10 cellular contexts compared by ENCODE assay signal in genomic region chr10:97532935-97533671, GRCh38. TPM values are rescaled to one million over a fixed set of nuclear protein-coding genes. Genes with fewer than 3 reads are reported as not detected.
DNase-seq lines count a peak whose midpoint lies in the region; ATAC-seq, FAIRE-seq and TF ChIP-seq lines count a peak whose summit lies in the region.
"Had no signal": no experiment of that assay in that cellular context is flagged by ENCODE, and none has a peak within 500 bp of the region (broad histone marks: within the 10 kb centered on the region; RNA-seq: fewer than 3 reads in every experiment).

No MANE protein-coding gene starts in this region.

- TF ChIP-seq EP300 in ovary (IDR thresholded peaks at IDR 0.05): no peak

- peak; percentile 46; the same call in 2 of the 3 replicates for ATAC-seq in RWPE2 (ENCODE audit: low read depth)

- no peak overlapping the region for H3K27ac Mint-ChIP-seq in type B pancreatic cell

- H3K4me1 ChIP-seq in RWPE2 (ENCODE audit: insufficient read depth, poor library complexity, severe bottlenecking): no peaks in the 10 kb centered on the region
- no peaks in the 10 kb centered on the region for H3K4me1 ChIP-seq in ovary (ENCODE audit: insufficient read depth)

- DNase-seq in H54 (ENCODE audit: insufficient read length, low spot score) (peak; percentile 97), RWPE2 (ENCODE audit: low spot score) (no peak), fibroblast of the conjunctiva (ENCODE audit: low read depth) (peak; percentile 78), retinal pigment epithelial cell (ENCODE audit: low read depth) (peak; percentile 49), ovary (no peak), type B pancreatic cell (ENCODE audit: extremely low spot score, unreplicated experiment) (no peak)
- DNase-seq in effector CD4-positive, alpha-beta T cell: no peak
- DNase-seq: amniotic stem cell, GF-D8 had no signal

- H3K27me3 Mint-ChIP-seq in type B pancreatic cell: no peaks in the 10 kb centered on the region

- H3K9me3 ChIP-seq in RWPE2 (ENCODE audit: severe bottlenecking): no peaks in the 10 kb centered on the region
- no peaks in the 10 kb centered on the region for H3K9me3 ChIP-seq in ovary

- no peak overlapping the region for H3K4me3 ChIP-seq in RWPE2 (ENCODE audit: severe bottlenecking)
- no peak overlapping the region for H3K4me3 ChIP-seq in retinal pigment epithelial cell (ENCODE audit: low read length)
- H3K4me3 ChIP-seq in ovary: no peak overlapping the region

- 64 to 70% (median 67%) methylated on average over 12 of the region's 12 CpGs for WGBS in ovary, 3 donors

- H3K4me1 Mint-ChIP-seq in type B pancreatic cell (ENCODE audit: unreplicated experiment): peaks cover 4% of the 10 kb centered on the region

- H3K9me3 Mint-ChIP-seq in type B pancreatic cell: peaks cover 4% of the 10 kb centered on the region

- FAIRE-seq in H54 (lab: Jason Lieb, UNC): peak; percentile 60

- H3K36me3 ChIP-seq in RWPE2 (ENCODE audit: low read depth): no peaks in the 10 kb centered on the region
- no peaks in the 10 kb centered on the region for H3K36me3 ChIP-seq in ovary

- H3K27me3 ChIP-seq in RWPE2 (ENCODE audit: insufficient read depth, poor library complexity, severe bottlenecking) (no peaks in the 10 kb centered on the region), ovary (no peaks in the 10 kb centered on the region)

- TF ChIP-seq POLR2A in H54 (IDR thresholded peaks at IDR 0.05; ENCODE audit: low read depth, low read length): no peak
- no peak for TF ChIP-seq POLR2A in ovary (IDR thresholded peaks at IDR 0.05)

- intact Hi-C loops in ovary (cut with DNase I): no loop called here

- H3K36me3 Mint-ChIP-seq in type B pancreatic cell: peaks cover 5% of the 10 kb centered on the region

- TF ChIP-seq CTCF in RWPE2 (IDR thresholded peaks at IDR 0.05; ENCODE audit: poor library complexity, severe bottlenecking): no peak
- TF ChIP-seq CTCF in retinal pigment epithelial cell (conservative IDR thresholded peaks at IDR 0.05; ENCODE audit: low read depth, low read length): no peak
- no peak for TF ChIP-seq CTCF in ovary (IDR thresholded peaks at IDR 0.05)
- TF ChIP-seq CTCF in type B pancreatic cell (conservative IDR thresholded peaks at IDR 0.05): no peak

- no peak overlapping the region for H3K27ac ChIP-seq in RWPE2 (ENCODE audit: poor library complexity, severe bottlenecking)
- H3K27ac ChIP-seq in ovary: no peak overlapping the region

- no peak overlapping the region for H3K4me3 Mint-ChIP-seq in type B pancreatic cell

RNA-seq across cellular contexts. Expression of gene UBTD1, which starts 34.4 kb away (rescaled TPM):
- total RNA-seq in ovary (10 to 100 TPM in 4 of 7 donors, 1 to 10 TPM in 3; 5.7 to 15.2 (median 12.8) TPM), type B pancreatic cell (ENCODE audit: low replicate concordance) (11.6 and 16.1 TPM in 2 replicates)
- 10 to 100 TPM in 1 of 2 donors, under 1 TPM in 1; 0.20 to 11.5 TPM for polyA plus RNA-seq in ovary

RNA-seq across cellular contexts. Expression of gene MMS19, which starts 34.9 kb away (rescaled TPM):
- total RNA-seq in ovary (10 to 100 TPM; 54.2 to 63.6 (median 56.4) TPM), type B pancreatic cell (ENCODE audit: low replicate concordance) (85.9 and 94.8 TPM in 2 replicates)
- 10 to 100 TPM; 45.3 to 58.4 TPM for polyA plus RNA-seq in ovary

RNA-seq across cellular contexts. Expression of gene ANKRD2, which starts 39.5 kb away (rescaled TPM):
- total RNA-seq in ovary (under 1 TPM in 3 of 7 donors, not detected in 4; 0.37 to 0.46 (median 0.40) TPM), type B pancreatic cell (ENCODE audit: low replicate concordance) (0.19 TPM in 1 of 2 replicates, not detected in the other)
- under 1 TPM; 0.11 to 0.17 TPM for polyA plus RNA-seq in ovary

RNA-seq across cellular contexts. Expression of gene HOGA1, which starts 51.1 kb away (rescaled TPM):
- total RNA-seq in ovary (under 1 TPM in 5 of 7 donors, not detected in 2; 0.12 to 0.80 (median 0.23) TPM), type B pancreatic cell (ENCODE audit: low replicate concordance) (0.57 and 2.1 TPM in 2 replicates)
- polyA plus RNA-seq in ovary: under 1 TPM; 0.05 to 0.60 TPM

RNA-seq across cellular contexts. Expression of gene C10orf62, which starts 56.4 kb away (rescaled TPM):
- total RNA-seq in ovary (under 1 TPM in 1 of 7 donors, not detected in 6; 0.48 TPM), type B pancreatic cell (ENCODE audit: low replicate concordance) (0.34 TPM in 1 of 2 replicates, not detected in the other)
- polyA plus RNA-seq in ovary: not detected
- total RNA-seq: lung microvascular endothelial cell had no signal

Comparison
In these comparisons a context has a peak if more than half of its experiments do, and no peak if none do; other contexts are left out.
1. DNase-seq: peak in H54 (single experiment), fibroblast of the conjunctiva (single experiment) and retinal pigment epithelial cell (single experiment); none in RWPE2 (single experiment), ovary (0 of 5), type B pancreatic cell (single experiment) and effector CD4-positive, alpha-beta T cell (single experiment).